In genomic region chr12:2051700-2052625, GRCh38 we compare ENCODE assay signal across 7 cellular contexts. TPM values are rescaled to one million over a fixed set of nuclear protein-coding genes. Genes with fewer than 3 reads are reported as not detected.
DNase-seq lines count a peak whose midpoint lies in the region; ATAC-seq and TF ChIP-seq lines count a peak whose summit lies in the region.

No MANE protein-coding gene starts in this region.

- no peak overlapping the region for H3K27ac Mint-ChIP-seq in GM23338

- TF ChIP-seq CTCF in GM23338 (conservative IDR thresholded peaks at IDR 0.05; ENCODE audit: low read depth in 2 of 2): peak in 1 of 2 experiments; percentile 23; a peak in 1 of 4 replicates
- TF ChIP-seq CTCF in Peyer's patch (IDR thresholded peaks at IDR 0.05): no peak
- TF ChIP-seq CTCF in fibroblast of villous mesenchyme (IDR thresholded peaks at IDR 0.05; ENCODE audit: insufficient read depth, low read depth, low read length): no peak

- peak overlapping the region; percentile 82 for H2AFZ ChIP-seq in GM23338

- no peaks in the 10 kb centered on the region for H3K79me2 ChIP-seq in GM23338 (replicated peaks; ENCODE audit: insufficient read depth)

- H3K9me3 ChIP-seq in Peyer's patch: no peaks in the 10 kb centered on the region
- no peaks in the 10 kb centered on the region for H3K9me3 ChIP-seq in skeletal muscle satellite cell (replicated peaks; ENCODE audit: low read length)

- peak overlapping the region; percentile 90 for H3K4me2 ChIP-seq in GM23338
- H3K4me2 ChIP-seq in skeletal muscle satellite cell (ENCODE audit: low read length): peak overlapping the region; percentile 82

- TF ChIP-seq POLR2A in Peyer's patch (IDR thresholded peaks at IDR 0.05): no peak

- H3K36me3 Mint-ChIP-seq in GM23338 (ENCODE audit: low read depth): no peaks in the 10 kb centered on the region; the same call in 2 of the 3 replicates

- H3K4me1 ChIP-seq in GM23338 (ENCODE audit: insufficient read depth): peaks cover 38% of the 10 kb centered on the region
- H3K4me1 ChIP-seq in Peyer's patch: peaks cover 0 to 14% (median 0%) of the 10 kb centered on the region in 4 donors
- peaks cover 5% of the 10 kb centered on the region for H3K4me1 ChIP-seq in skeletal muscle satellite cell (ENCODE audit: control insufficient read depth, insufficient read depth, low read length)

- H3K36me3 ChIP-seq in GM23338 (ENCODE audit: insufficient read depth): no peaks in the 10 kb centered on the region
- H3K36me3 ChIP-seq in Peyer's patch: no peaks in the 10 kb centered on the region
- H3K36me3 ChIP-seq in skeletal muscle satellite cell (ENCODE audit: insufficient read depth, low read length): no peaks in the 10 kb centered on the region

- peaks cover 45% of the 10 kb centered on the region for H3K27me3 Mint-ChIP-seq in GM23338 (ENCODE audit: insufficient read depth, low read depth, poor library complexity)

- H3K9me3 Mint-ChIP-seq in GM23338: peaks cover 2% of the 10 kb centered on the region; the same call in 2 of the 3 replicates

- no peaks in the 10 kb centered on the region for H3K9me2 ChIP-seq in GM23338 (ENCODE audit: insufficient read depth)

- no peak overlapping the region for H3K9ac ChIP-seq in skeletal muscle satellite cell (ENCODE audit: low read depth, low read length)

- ATAC-seq in GM23338: no peak

- H3F3A ChIP-seq in GM23338 (replicated peaks; ENCODE audit: low read depth): peaks cover 7% of the 10 kb centered on the region

- H3K4me1 Mint-ChIP-seq in GM23338: peaks cover 46% of the 10 kb centered on the region

- H3K4me3 ChIP-seq in GM23338: peak overlapping the region; percentile 65
- H3K4me3 ChIP-seq in Peyer's patch: peak overlapping the region in 3 of 4 donors; percentile 40 to 57 (median 41)
- H3K4me3 ChIP-seq in fibroblast of villous mesenchyme (ENCODE audit: low read depth, low read length): peak overlapping the region; percentile 50
- H3K4me3 ChIP-seq in skeletal muscle satellite cell (ENCODE audit: low read length): peak overlapping the region; percentile 66

- H3K27ac ChIP-seq in GM23338 (ENCODE audit: low read depth): no peak overlapping the region
- peak overlapping the region in 1 of 4 donors; percentile 27 for H3K27ac ChIP-seq in Peyer's patch

- DNase-seq in GM23338 (ENCODE audit: low spot score) (peak; percentile 60), Peyer's patch (no peak), fibroblast of villous mesenchyme (ENCODE audit: low read depth) (no peak), occipital lobe (lab: John Stamatoyannopoulos, UW) (no peak), SIG-M5 treated with dmso at 0.1 percent for 504 hours (lab: John Stamatoyannopoulos, UW; ENCODE audit: unreplicated experiment) (no peak), HuH-7 (ENCODE audit: low spot score) (no peak)

- H3K27me3 ChIP-seq in GM23338 (ENCODE audit: insufficient read depth) (peaks cover 64% of the 10 kb centered on the region), Peyer's patch (no peaks in the 10 kb centered on the region), skeletal muscle satellite cell (ENCODE audit: control insufficient read depth, insufficient read depth, low read length) (peaks cover 82% of the 10 kb centered on the region)

- peak overlapping the region; percentile 73 for H3K4me3 Mint-ChIP-seq in GM23338

- H4K20me1 ChIP-seq in GM23338 (replicated peaks; ENCODE audit: insufficient read depth): no peaks in the 10 kb centered on the region

TF ChIP-seq in GM23338, 12 proteins besides CTCF, POLR2A, EP300 and RAD21:
- peak; percentile 66 for TF ChIP-seq EZH2 (IDR thresholded peaks at IDR 0.05; ENCODE audit: low read depth, unreplicated experiment)
- no peak for TF ChIP-seq STAT1 (IDR thresholded peaks at IDR 0.05; ENCODE audit: unreplicated experiment)

RNA-seq across cellular contexts. Expression of gene CACNA1C, which starts 0.8 kb away (rescaled TPM):
- total RNA-seq in GM23338 (2014; rRNA removed; shearing (Covaris generic)): 0.82 and 2.1 TPM in 2 replicates
- 0.26 and 0.78 TPM in 2 replicates for polyA plus RNA-seq in GM23338 (2016; fragmentation: Nextera tagmentation; extraction: Ambion mirVana)
- total RNA-seq in Peyer's patch (10 to 100 TPM in 3 of 4 donors, 1 to 10 TPM in 1; 9.7 to 42.1 (median 18.1) TPM), fibroblast of villous mesenchyme (11.7 and 14.8 TPM in 2 replicates), occipital lobe (21.4 TPM)
- 5.1 and 10.9 TPM in 2 replicates for total RNA-seq in skeletal muscle satellite cell (2012; rRNA removed)

RNA-seq across cellular contexts. Expression of gene DCP1B, which starts 47.7 kb away (rescaled TPM):
- 28.6 and 29.8 TPM in 2 replicates for total RNA-seq in GM23338 (2014; rRNA removed; shearing (Covaris generic))
- 18.9 and 24.4 TPM in 2 replicates for polyA plus RNA-seq in GM23338 (2016; fragmentation: Nextera tagmentation; extraction: Ambion mirVana)
- total RNA-seq in Peyer's patch (10 to 100 TPM; 14.7 to 54.5 (median 18.6) TPM), fibroblast of villous mesenchyme (9.3 and 17.7 TPM in 2 replicates), occipital lobe (8.9 TPM)
- total RNA-seq in skeletal muscle satellite cell (2012; rRNA removed): 10.0 and 10.6 TPM in 2 replicates
